Comparison of ENCODE assay signal across 8 cellular contexts in genomic region chr11:133947298-133947905, GRCh38.
DNase-seq lines count a peak whose midpoint lies in the region; ATAC-seq and TF ChIP-seq lines count a peak whose summit lies in the region.

No MANE protein-coding gene starts in this region.

- ATAC-seq in SK-N-SH treated with all-trans-retinoic acid at 6 μM for 48 hours (peak; percentile 88), HG02840 (IDR thresholded peaks at IDR 0.05; ENCODE audit: low FRiP score, unreplicated experiment) (no peak)

- DNase-seq in NCI-H1417 (lab: John Stamatoyannopoulos, UW) (peak; percentile 14 to 81 (median 76)), NCI-H1417 treated with DMSO at 0.1 percent for 48 hours (lab: John Stamatoyannopoulos, UW) (no peak), HPDE6-E6E7 (ENCODE audit: extremely low spot score) (peak; percentile 3), amniotic epithelial cell (ENCODE audit: low read depth) (peak; percentile 7), iPS-NIHi11 (ENCODE audit: low spot score) (peak; percentile 90)
- peak in 2 of 3 experiments; percentile 33 to 47 for DNase-seq in stimulated activated CD4-positive, alpha-beta T cell treated with anti-CD3 and anti-CD28 coated beads, TNF-alpha, amount 100 ng/mL, for 24 hours (ENCODE audit: low read depth in 3 of 3)

TF ChIP-seq in SK-N-SH treated with all-trans-retinoic acid at 6 μM for 48 hours, 23 proteins besides CTCF, POLR2A, EP300 and RAD21:
- TF ChIP-seq ZNF8 (CRISPR knock-in tag; IDR thresholded peaks at IDR 0.05) (no peak), SNAI2 (CRISPR knock-in tag; IDR thresholded peaks at IDR 0.05) (no peak), ESRRG (CRISPR knock-in tag; IDR thresholded peaks at IDR 0.05) (no peak), CSDC2 (CRISPR knock-in tag; IDR thresholded peaks at IDR 0.05) (no peak), CREB5 (CRISPR knock-in tag; IDR thresholded peaks at IDR 0.05; ENCODE audit: low read depth) (no peak), TSHZ2 (CRISPR knock-in tag; IDR thresholded peaks at IDR 0.05) (no peak), ZFP30 (CRISPR knock-in tag; IDR thresholded peaks at IDR 0.05) (0 out of 2 replicates have a peak, but pooled peaks have one; percentile 20), RARB (CRISPR knock-in tag; IDR thresholded peaks at IDR 0.05) (no peak), PATZ1 (CRISPR knock-in tag; IDR thresholded peaks at IDR 0.05; ENCODE audit: borderline replicate concordance) (no peak), OSR1 (CRISPR knock-in tag; IDR thresholded peaks at IDR 0.05) (no peak), BACH2 (CRISPR knock-in tag; IDR thresholded peaks at IDR 0.05; ENCODE audit: borderline replicate concordance) (no peak), ARNTL (CRISPR knock-in tag; IDR thresholded peaks at IDR 0.05; ENCODE audit: borderline replicate concordance, low read depth) (no peak), ZNF70 (CRISPR knock-in tag; IDR thresholded peaks at IDR 0.05) (no peak; the same call in 1 of the 2 replicates), TCF4 (CRISPR knock-in tag; IDR thresholded peaks at IDR 0.05; ENCODE audit: borderline replicate concordance) (peak; percentile 11; the same call in 1 of the 2 replicates), PPARA (CRISPR knock-in tag; IDR thresholded peaks at IDR 0.05; ENCODE audit: borderline replicate concordance) (no peak), ZFP3 (CRISPR knock-in tag; IDR thresholded peaks at IDR 0.05) (peak; percentile 72; the same call in 1 of the 2 replicates), ISL1 (CRISPR knock-in tag; IDR thresholded peaks at IDR 0.05) (no peak), GLIS3 (CRISPR knock-in tag; IDR thresholded peaks at IDR 0.05) (no peak), ZC3H10 (CRISPR knock-in tag; IDR thresholded peaks at IDR 0.05) (no peak), TOX (CRISPR knock-in tag; IDR thresholded peaks at IDR 0.05; ENCODE audit: borderline replicate concordance) (no peak), ZNF565 (CRISPR knock-in tag; conservative IDR thresholded peaks at IDR 0.05; ENCODE audit: low read depth) (0 out of 2 replicates have a peak, but pooled peaks have one; percentile 25)
- TF ChIP-seq, protein P1, sequence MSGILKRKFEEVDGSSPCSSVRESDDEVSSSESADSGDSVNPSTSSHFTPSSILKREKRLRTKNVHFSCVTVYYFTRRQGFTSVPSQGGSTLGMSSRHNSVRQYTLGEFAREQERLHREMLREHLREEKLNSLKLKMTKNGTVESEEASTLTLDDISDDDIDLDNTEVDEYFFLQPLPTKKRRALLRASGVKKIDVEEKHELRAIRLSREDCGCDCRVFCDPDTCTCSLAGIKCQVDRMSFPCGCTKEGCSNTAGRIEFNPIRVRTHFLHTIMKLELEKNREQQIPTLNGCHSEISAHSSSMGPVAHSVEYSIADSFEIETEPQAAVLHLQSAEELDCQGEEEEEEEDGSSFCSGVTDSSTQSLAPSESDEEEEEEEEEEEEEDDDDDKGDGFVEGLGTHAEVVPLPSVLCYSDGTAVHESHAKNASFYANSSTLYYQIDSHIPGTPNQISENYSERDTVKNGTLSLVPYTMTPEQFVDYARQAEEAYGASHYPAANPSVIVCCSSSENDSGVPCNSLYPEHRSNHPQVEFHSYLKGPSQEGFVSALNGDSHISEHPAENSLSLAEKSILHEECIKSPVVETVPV (CRISPR knock-in tag; IDR thresholded peaks at IDR 0.05) = no peak
- TF ChIP-seq, protein P2, sequence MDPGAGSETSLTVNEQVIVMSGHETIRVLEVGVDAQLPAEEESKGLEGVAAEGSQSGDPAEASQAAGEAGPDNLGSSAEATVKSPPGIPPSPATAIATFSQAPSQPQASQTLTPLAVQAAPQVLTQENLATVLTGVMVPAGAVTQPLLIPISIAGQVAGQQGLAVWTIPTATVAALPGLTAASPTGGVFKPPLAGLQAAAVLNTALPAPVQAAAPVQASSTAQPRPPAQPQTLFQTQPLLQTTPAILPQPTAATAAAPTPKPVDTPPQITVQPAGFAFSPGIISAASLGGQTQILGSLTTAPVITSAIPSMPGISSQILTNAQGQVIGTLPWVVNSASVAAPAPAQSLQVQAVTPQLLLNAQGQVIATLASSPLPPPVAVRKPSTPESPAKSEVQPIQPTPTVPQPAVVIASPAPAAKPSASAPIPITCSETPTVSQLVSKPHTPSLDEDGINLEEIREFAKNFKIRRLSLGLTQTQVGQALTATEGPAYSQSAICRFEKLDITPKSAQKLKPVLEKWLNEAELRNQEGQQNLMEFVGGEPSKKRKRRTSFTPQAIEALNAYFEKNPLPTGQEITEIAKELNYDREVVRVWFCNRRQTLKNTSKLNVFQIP (CRISPR knock-in tag; IDR thresholded peaks at IDR 0.05; ENCODE audit: borderline replicate concordance, low read depth) = no peak
